ENCODE assay signal across 21 cellular contexts in the genomic region with DNA sequence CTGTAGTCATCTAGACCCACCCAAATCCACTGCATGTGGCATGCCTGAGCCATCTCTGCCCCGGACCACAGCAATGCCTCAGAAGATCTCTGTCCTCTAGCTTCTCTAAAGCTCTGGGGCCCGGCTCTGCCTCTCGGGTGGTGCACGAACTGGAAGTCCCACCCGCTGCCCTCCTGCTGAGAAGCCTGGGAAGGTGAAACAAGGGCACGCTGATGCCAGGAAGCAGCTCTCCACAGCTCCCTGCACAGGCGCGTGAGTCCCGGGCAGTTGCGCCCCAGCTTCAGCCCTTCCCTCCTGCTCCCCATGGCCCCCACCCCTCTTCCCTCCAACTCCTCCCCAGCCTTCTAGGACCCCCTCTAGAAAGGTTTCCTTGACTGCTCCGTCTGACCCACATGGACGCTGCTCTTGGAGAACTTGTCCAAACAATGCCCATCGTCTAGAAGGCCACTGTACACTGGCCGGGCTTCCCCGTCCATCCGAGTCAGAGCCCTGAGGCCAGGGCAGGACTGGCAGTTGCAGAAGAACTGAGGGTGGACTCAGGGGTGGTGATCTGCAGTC. TPM values are rescaled to one million over a fixed set of nuclear protein-coding genes. Genes with fewer than 3 reads are reported as not detected.
A peak's percentile ranks its signal among the peaks of the same experiment; 100 is the strongest.
DNase-seq lines count a peak whose midpoint lies in the region; ATAC-seq and TF ChIP-seq lines count a peak whose summit lies in the region.
"Had no signal": no experiment of that assay in that cellular context is flagged by ENCODE, and none has a peak within 500 bp of the region (broad histone marks: within the 10 kb centered on the region; RNA-seq: fewer than 3 reads in every experiment).

No MANE protein-coding gene starts in this region.

- TF ChIP-seq CTCF in brain (conservative IDR thresholded peaks at IDR 0.05): no peak
- TF ChIP-seq CTCF in GM20000 (IDR thresholded peaks at IDR 0.05; ENCODE audit: extremely low read depth, missing control alignments): no peak

- H3K4me3 ChIP-seq in stomach smooth muscle (ENCODE audit: low read length in 2 of 2): peak overlapping the region in 1 of 2 donors; percentile 40
- H3K4me3 ChIP-seq: breast epithelium, gastrocnemius medialis had no signal

- peak overlapping the region; percentile 97 for H3K27ac ChIP-seq in stomach smooth muscle (ENCODE audit: low read length)
- H3K27ac ChIP-seq: breast epithelium, gastrocnemius medialis, KMS-11 had no signal

- H3K36me3 ChIP-seq in stomach smooth muscle (ENCODE audit: control insufficient read depth in 2 of 2, insufficient read depth in 2 of 2, low read length in 2 of 2): no peaks in the 10 kb centered on the region
- H3K36me3 ChIP-seq: breast epithelium, gastrocnemius medialis had no signal

- no peak overlapping the region for H3K9ac ChIP-seq in stomach smooth muscle (ENCODE audit: low read length in 2 of 2)
- H3K9ac ChIP-seq: KMS-11, parathyroid adenoma had no signal

- peaks cover 86% of the 10 kb centered on the region for H3K4me1 ChIP-seq in stomach smooth muscle (ENCODE audit: control insufficient read depth, insufficient read depth, low read length)
- H3K4me1 ChIP-seq: breast epithelium had no signal

- intact Hi-C loops in left ventricle myocardium superior (cut with micrococcal nuclease): no loop called here

- H3K9me3 ChIP-seq in stomach smooth muscle (ENCODE audit: control insufficient read depth in 2 of 2, low read length in 2 of 2): no peaks in the 10 kb centered on the region
- H3K9me3 ChIP-seq: breast epithelium, gastrocnemius medialis had no signal

- H3K27me3 Mint-ChIP-seq in brain: no peaks in the 10 kb centered on the region

- ATAC-seq in left ventricle myocardium superior: peak; percentile 46

- no peaks in the 10 kb centered on the region for H3K27me3 ChIP-seq in stomach smooth muscle (ENCODE audit: control insufficient read depth in 1 of 2, insufficient read depth in 2 of 2, low read length in 2 of 2)
- H3K27me3 ChIP-seq: gastrocnemius medialis had no signal

- H3K9me3 Mint-ChIP-seq in brain: peaks cover 0 to 3% (median 0%) of the 10 kb centered on the region in 5 experiments
- H3K9me3 Mint-ChIP-seq: activated naive CD4-positive, alpha-beta T cell treated with anti-CD3 and anti-CD28 coated beads, Interleukin-2, amount 50 U/mL, for 24 hours; activated T-helper 2 cell treated with anti-CD3 and anti-CD28 coated beads, Interferon-gamma antibody, Interleukin-2, Interleukin-4, amounts not matched to agents 10 μg/mL and 5 μg/mL and 100 μg/mL, durations not matched to agents 14 hours and 24 hours and 36 hours; immature natural killer cell; memory B cell; neural crest cell; stimulated activated naive CD8-positive, alpha-beta T cell treated with anti-CD3 and anti-CD28 coated beads, Interleukin-15, Interleukin-2, amounts not matched to agents 100 ng/mL and 50 ng/mL, for 24 hours had no signal

- H3K4me1 Mint-ChIP-seq in brain: peaks cover 82% of the 10 kb centered on the region
- H3K4me1 Mint-ChIP-seq: immature natural killer cell had no signal

- H3K36me3 Mint-ChIP-seq in brain: peaks cover 12% of the 10 kb centered on the region
- H3K36me3 Mint-ChIP-seq: activated naive CD4-positive, alpha-beta T cell treated with anti-CD3 and anti-CD28 coated beads, Interleukin-2, amount 50 U/mL, for 24 hours; immature natural killer cell had no signal

- H3K27ac Mint-ChIP-seq in brain: peak overlapping the region in 3 of 5 experiments; percentile 7 to 80 (median 80)
- H3K27ac Mint-ChIP-seq: activated T-helper 2 cell treated with anti-CD3 and anti-CD28 coated beads, Interferon-gamma antibody, Interleukin-2, Interleukin-4, amounts not matched to agents 10 μg/mL and 5 μg/mL and 100 μg/mL, durations not matched to agents 14 hours and 24 hours and 36 hours; immature natural killer cell; memory B cell; stimulated activated naive CD8-positive, alpha-beta T cell treated with anti-CD3 and anti-CD28 coated beads, Interleukin-15, Interleukin-2, amounts not matched to agents 100 ng/mL and 50 ng/mL, for 24 hours had no signal

- H3K4me3 Mint-ChIP-seq in brain: no peak overlapping the region
- H3K4me3 Mint-ChIP-seq: activated naive CD4-positive, alpha-beta T cell treated with anti-CD3 and anti-CD28 coated beads, Interleukin-2, amount 50 U/mL, for 24 hours; immature natural killer cell; memory B cell; neural crest cell; stimulated activated naive CD8-positive, alpha-beta T cell treated with anti-CD3 and anti-CD28 coated beads, Interleukin-15, Interleukin-2, amounts not matched to agents 100 ng/mL and 50 ng/mL, for 24 hours had no signal

- DNase-seq in NCI-H69 (lab: John Stamatoyannopoulos, UW): peak; percentile 28
- peak; percentile 70 for DNase-seq in left ventricle myocardium superior
- no peak for DNase-seq in GM20000 (ENCODE audit: low spot score)
- DNase-seq in NCI-H2107 (lab: John Stamatoyannopoulos, UW): no peak
- DNase-seq in NCI-H1105 treated with DMSO at 0.1 percent for 48 hours (lab: John Stamatoyannopoulos, UW): no peak
- DNase-seq: activated CD4-positive, alpha-beta T cell treated with anti-CD3 and anti-CD28 coated beads for 48 hours; activated T-cell treated with anti-CD3 and anti-CD28 coated beads for 4 hours; gastrocnemius medialis; immature natural killer cell; stimulated activated CD4-positive, alpha-beta T cell treated with anti-CD3 and anti-CD28 coated beads, Interleukin-1b, Interleukin-23, amount 100 ng/mL, for 48 hours had no signal

RNA-seq across cellular contexts. Expression of a gene that starts 12.8 kb away (rescaled TPM):
- polyA plus RNA-seq in brain (ENCODE audit: insufficient read depth, low read depth, low replicate concordance): 49.2 TPM
- total RNA-seq in left ventricle myocardium superior: 107 TPM
- polyA plus RNA-seq: immature natural killer cell had no signal

RNA-seq across cellular contexts. Expression of a gene that starts 25.5 kb away (rescaled TPM):
- polyA plus RNA-seq in brain (ENCODE audit: insufficient read depth, low read depth, low replicate concordance): 4.2 TPM
- total RNA-seq in left ventricle myocardium superior: 10.9 TPM

RNA-seq across cellular contexts. Expression of a gene that starts 58.9 kb away (rescaled TPM):
- polyA plus RNA-seq in brain (ENCODE audit: insufficient read depth, low read depth, low replicate concordance): 0.24 TPM
- total RNA-seq in left ventricle myocardium superior: not detected
- total RNA-seq: endothelial cell of umbilical vein had no signal

Comparison
In these comparisons a context has a peak if more than half of its experiments do, and no peak if none do; other contexts are left out.
1. DNase-seq: peak in NCI-H69 (single experiment) and left ventricle myocardium superior (single experiment); none in GM20000 (single experiment), NCI-H2107 (single experiment) and NCI-H1105 treated with DMSO at 0.1 percent for 48 hours (single experiment).